In the genomic region with DNA sequence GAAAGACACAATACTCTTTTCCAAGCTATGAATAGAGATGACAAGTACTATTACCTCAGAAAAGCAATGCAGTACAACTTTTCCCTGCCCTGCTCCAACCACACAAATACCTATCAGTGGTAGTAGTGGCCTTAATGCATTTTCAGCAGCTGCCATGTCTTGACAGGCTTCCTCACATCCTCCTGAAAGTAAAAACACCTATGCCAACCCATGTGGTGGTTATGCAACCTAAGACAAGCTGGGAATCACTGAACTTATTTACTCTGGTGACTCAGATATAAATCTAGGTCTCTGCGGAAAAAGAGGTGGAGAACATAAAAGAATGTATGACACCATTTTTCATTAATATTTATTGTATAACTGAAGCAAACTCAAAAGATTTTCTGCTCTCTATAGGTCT, we compare ENCODE assay signal across 12 cellular contexts. TPM values are rescaled to one million over a fixed set of nuclear protein-coding genes. Genes with fewer than 3 reads are reported as not detected.
DNase-seq lines count a peak whose midpoint lies in the region; ATAC-seq, FAIRE-seq and TF ChIP-seq lines count a peak whose summit lies in the region.
"Had no signal": no experiment of that assay in that cellular context is flagged by ENCODE, and none has a peak within 500 bp of the region (broad histone marks: within the 10 kb centered on the region; RNA-seq: fewer than 3 reads in every experiment).

No MANE protein-coding gene starts in this region.

- no peaks in the 10 kb centered on the region for H3K27me3 Mint-ChIP-seq in HFFc6 (ENCODE audit: insufficient read depth)

- TF ChIP-seq CTCF in HFFc6 (IDR thresholded peaks at IDR 0.05) (no peak), tibial artery (IDR thresholded peaks at IDR 0.05) (no peak)

- H3K27ac ChIP-seq in skeletal muscle tissue (ENCODE audit: low read depth, low read length): peak overlapping the region; percentile 14
- H3K27ac ChIP-seq in tibial artery: no peak overlapping the region

- H3K9me3 Mint-ChIP-seq in HFFc6: no peaks in the 10 kb centered on the region

- ATAC-seq in HG03159 (IDR thresholded peaks at IDR 0.05; ENCODE audit: unreplicated experiment): no peak
- no peak for ATAC-seq in HG03521 (IDR thresholded peaks at IDR 0.05; ENCODE audit: unreplicated experiment)

- H3K9me3 ChIP-seq in skeletal muscle tissue (ENCODE audit: control insufficient read depth in 3 of 3, low read length in 3 of 3) (no peaks in the 10 kb centered on the region), tibial artery (no peaks in the 10 kb centered on the region)

- H3K4me1 ChIP-seq in skeletal muscle tissue (ENCODE audit: control insufficient read depth in 3 of 3, insufficient read depth in 3 of 3, low read length in 3 of 3): peaks cover 11 to 23% (median 18%) of the 10 kb centered on the region in 3 donors
- H3K4me1 ChIP-seq in tibial artery: peaks cover 0 to 84% (median 30%) of the 10 kb centered on the region in 4 donors

- no peak overlapping the region for H3K4me3 Mint-ChIP-seq in HFFc6
- H3K4me3 Mint-ChIP-seq: naive B cell had no signal

- H3K4me3 ChIP-seq in skeletal muscle tissue (ENCODE audit: low read length in 3 of 3): no peak overlapping the region
- H3K4me3 ChIP-seq in tibial artery: no peak overlapping the region

- peak; percentile 71 for DNase-seq in HFFc6
- peak; percentile 61 for DNase-seq in astrocyte of the hippocampus (ENCODE audit: low read depth, low spot score)
- no peak for DNase-seq in NOMO-1 treated with dmso at 0.1 percent for 144 hours (lab: John Stamatoyannopoulos, UW; ENCODE audit: unreplicated experiment)
- no peak for DNase-seq in tibial artery
- DNase-seq: KG1; naive B cell; NCI-H82; stimulated activated CD4-positive, alpha-beta T cell treated with anti-CD3 and anti-CD28 coated beads, Interleukin-4, amount 100 ng/mL, for 4 hours had no signal

- peaks cover 45% of the 10 kb centered on the region for H3K4me1 Mint-ChIP-seq in HFFc6 (ENCODE audit: low read depth)
- H3K4me1 Mint-ChIP-seq: naive B cell had no signal

- H3K9ac ChIP-seq in skeletal muscle tissue (ENCODE audit: low read depth in 1 of 3, low read length in 3 of 3): no peak overlapping the region

- no peaks in the 10 kb centered on the region for H3K36me3 Mint-ChIP-seq in HFFc6 (ENCODE audit: low read depth)
- H3K36me3 Mint-ChIP-seq: naive B cell had no signal

- H3K36me3 ChIP-seq in skeletal muscle tissue (ENCODE audit: control insufficient read depth in 3 of 3, insufficient read depth in 3 of 3, low read length in 3 of 3): no peaks in the 10 kb centered on the region
- no peaks in the 10 kb centered on the region for H3K36me3 ChIP-seq in tibial artery

- intact Hi-C loops in tibial artery (cut with DNase I; ENCODE audit: low total_unique reads): no loop called here

- H3K27me3 ChIP-seq in skeletal muscle tissue (ENCODE audit: control insufficient read depth in 3 of 3, insufficient read depth in 3 of 3, low read length in 3 of 3): no peaks in the 10 kb centered on the region
- no peaks in the 10 kb centered on the region for H3K27me3 ChIP-seq in tibial artery

- H3K27ac Mint-ChIP-seq in HFFc6: peak overlapping the region; percentile 76

- peak; percentile 97 for FAIRE-seq in islet of Langerhans (lab: Jason Lieb, UNC)

RNA-seq across cellular contexts. Expression of a gene that starts 14.5 kb away (rescaled TPM):
- total RNA-seq in HFFc6 (2021; fragmentation: NEBNext Ultra II Directional; extraction: Animal tissue kit (Norgen Biotek cat#: 25700)): 10 to 100 TPM; 39.1 to 52.6 (median 48.3) TPM
- 100 TPM for total RNA-seq in skeletal muscle tissue

Comparison
In these comparisons a context has a peak if more than half of its experiments do, and no peak if none do; other contexts are left out.
1. DNase-seq: peak in HFFc6 (single experiment) and astrocyte of the hippocampus (single experiment); none in NOMO-1 treated with dmso at 0.1 percent for 144 hours (single experiment) and tibial artery (0 of 2).